In genomic region chr5:91059409-91059808, GRCh38 we compare ENCODE assay signal across 9 cellular contexts.
DNase-seq lines count a peak whose midpoint lies in the region; ATAC-seq, FAIRE-seq and TF ChIP-seq lines count a peak whose summit lies in the region.
"Had no signal": no experiment of that assay in that cellular context is flagged by ENCODE, and none has a peak within 500 bp of the region (broad histone marks: within the 10 kb centered on the region; RNA-seq: fewer than 3 reads in every experiment).

No MANE protein-coding gene starts in this region.

- H3K27me3 Mint-ChIP-seq in CD4-positive, alpha-beta T cell, result peaks cover 24% of the 10 kb centered on the region
- peaks cover 20 to 29% of the 10 kb centered on the region in 2 donors for H3K27me3 Mint-ChIP-seq in effector memory CD8-positive, alpha-beta T cell

- H3K27ac Mint-ChIP-seq in CD4-positive, alpha-beta T cell, result no peak overlapping the region
- no peak overlapping the region for H3K27ac Mint-ChIP-seq in effector memory CD8-positive, alpha-beta T cell

- peak; percentile 72 for FAIRE-seq in GM18507 (lab: Jason Lieb, UNC)
- no peak for FAIRE-seq in bronchial epithelial cell (lab: Jason Lieb, UNC)

- no peaks in the 10 kb centered on the region for H3K4me1 ChIP-seq in psoas muscle

- H3K27me3 ChIP-seq in bronchial epithelial cell (ENCODE audit: control insufficient read depth, insufficient read depth, low read length) (no peaks in the 10 kb centered on the region), psoas muscle (ENCODE audit: insufficient read depth in 3 of 3, low read length in 2 of 3) (peaks cover 0 to 4% (median 0%) of the 10 kb centered on the region in 3 donors)
- H3K27me3 ChIP-seq in CD4-positive, alpha-beta T cell (ENCODE audit: control insufficient read depth, insufficient read depth, low read length), result no peaks in the 10 kb centered on the region

- peak; percentile 5 for DNase-seq in GM18507 (ENCODE audit: extremely low spot score, insufficient read length, low read depth)
- peak; percentile 54 for DNase-seq in bronchial epithelial cell (ENCODE audit: low read depth)
- DNase-seq in cerebellar cortex (ENCODE audit: low spot score), result no peak
- no peak for DNase-seq in CD4-positive, alpha-beta T cell
- DNase-seq in psoas muscle, result no peak
- DNase-seq in effector memory CD8-positive, alpha-beta T cell, result no peak

- H3K27ac ChIP-seq in CD4-positive, alpha-beta T cell (ENCODE audit: low read depth, low read length), result no peak overlapping the region
- H3K27ac ChIP-seq in psoas muscle, result no peak overlapping the region
- H3K27ac ChIP-seq: VCaP had no signal

- H3K4me3 ChIP-seq in bronchial epithelial cell (ENCODE audit: low read depth, low read length), result no peak overlapping the region
- no peak overlapping the region for H3K4me3 ChIP-seq in psoas muscle

- no peaks in the 10 kb centered on the region for H3K9me3 ChIP-seq in CD4-positive, alpha-beta T cell (ENCODE audit: control insufficient read depth, low read length)
- no peaks in the 10 kb centered on the region for H3K9me3 ChIP-seq in psoas muscle

- TF ChIP-seq CTCF in bronchial epithelial cell (IDR thresholded peaks at IDR 0.05; ENCODE audit: insufficient read depth, low read length, severe bottlenecking), result no peak
- no peak for TF ChIP-seq CTCF in CD4-positive, alpha-beta T cell (IDR thresholded peaks at IDR 0.05)
- TF ChIP-seq CTCF in psoas muscle (IDR thresholded peaks at IDR 0.05), result no peak

- no peaks in the 10 kb centered on the region for H3K4me1 Mint-ChIP-seq in CD4-positive, alpha-beta T cell (ENCODE audit: low read depth)
- no peaks in the 10 kb centered on the region for H3K4me1 Mint-ChIP-seq in effector memory CD8-positive, alpha-beta T cell (ENCODE audit: low read depth in 2 of 2)

- POLR2A ChIA-PET in CD4-positive, alpha-beta T cell (lab: Charles Lee), result no interaction called here

- ATAC-seq in GM21360 (IDR thresholded peaks at IDR 0.05; ENCODE audit: unreplicated experiment) (peak; percentile 92), HG03064 (IDR thresholded peaks at IDR 0.05; ENCODE audit: low read depth, unreplicated experiment) (peak; percentile 90), psoas muscle (no peak)
- ATAC-seq in CD4-positive, alpha-beta T cell (ENCODE audit: poor library complexity), result no peak
- no peak for ATAC-seq in effector memory CD8-positive, alpha-beta T cell (replicated peaks)

- CTCF ChIA-PET in CD4-positive, alpha-beta T cell (lab: Charles Lee), result no interaction called here

- H3K36me3 Mint-ChIP-seq in CD4-positive, alpha-beta T cell (ENCODE audit: low read depth), result no peaks in the 10 kb centered on the region
- no peaks in the 10 kb centered on the region for H3K36me3 Mint-ChIP-seq in effector memory CD8-positive, alpha-beta T cell (ENCODE audit: insufficient read depth)

- H3K36me3 ChIP-seq in bronchial epithelial cell (ENCODE audit: control insufficient read depth, insufficient read depth, low read length) (no peaks in the 10 kb centered on the region), psoas muscle (ENCODE audit: insufficient read depth in 1 of 2, low read depth in 1 of 2) (no peaks in the 10 kb centered on the region)

- no peaks in the 10 kb centered on the region for H3K9me3 Mint-ChIP-seq in CD4-positive, alpha-beta T cell
- H3K9me3 Mint-ChIP-seq in effector memory CD8-positive, alpha-beta T cell, result no peaks in the 10 kb centered on the region

- 62 to 77% (median 69%) methylated on average over 1 of the region's 1 CpG for WGBS in psoas muscle, 3 donors

- H3K4me3 Mint-ChIP-seq in CD4-positive, alpha-beta T cell, result no peak overlapping the region
- no peak overlapping the region for H3K4me3 Mint-ChIP-seq in effector memory CD8-positive, alpha-beta T cell

- intact Hi-C loops in CD4-positive, alpha-beta T cell (cut with DNase I, micrococcal nuclease), result no loop called here
- intact Hi-C loops in psoas muscle (cut with DNase I), result no loop called here

Comparison
In these comparisons a context has a peak if more than half of its experiments do, and no peak if none do; other contexts are left out.
1. DNase-seq: peak in GM18507 (single experiment) and bronchial epithelial cell (single experiment); none in cerebellar cortex (single experiment), CD4-positive, alpha-beta T cell (0 of 10), psoas muscle (0 of 2) and effector memory CD8-positive, alpha-beta T cell (0 of 3).
2. ATAC-seq: peak in GM21360 (single experiment) and HG03064 (single experiment); none in CD4-positive, alpha-beta T cell (single experiment), psoas muscle (0 of 4) and effector memory CD8-positive, alpha-beta T cell (single experiment).